23 cellular contexts compared by ENCODE assay signal in genomic region chr20:55685425-55685824, GRCh38.
DNase-seq lines count a peak whose midpoint lies in the region; ATAC-seq, FAIRE-seq and TF ChIP-seq lines count a peak whose summit lies in the region.
"Had no signal": no experiment of that assay in that cellular context is flagged by ENCODE, and none has a peak within 500 bp of the region (broad histone marks: within the 10 kb centered on the region; RNA-seq: fewer than 3 reads in every experiment).

No MANE protein-coding gene starts in this region.

- no peak overlapping the region for H3K4me3 Mint-ChIP-seq in neural progenitor cell
- H3K4me3 Mint-ChIP-seq: B cell; CD4-positive, alpha-beta T cell; CD8-positive, alpha-beta T cell had no signal

- WGBS in right lobe of liver (ENCODE audit: insufficient coverage, low coverage, low lambda C conversion rate, missing lambda C conversion rate), result 21% methylated on average over 4 of the region's 4 CpGs

- no peaks in the 10 kb centered on the region for H3K9me3 ChIP-seq in OCI-LY3 (ENCODE audit: insufficient read depth, low read length)
- no peaks in the 10 kb centered on the region for H3K9me3 ChIP-seq in right lobe of liver
- no peaks in the 10 kb centered on the region for H3K9me3 ChIP-seq in neural progenitor cell (ENCODE audit: low read depth)
- H3K9me3 ChIP-seq in upper lobe of right lung, result no peaks in the 10 kb centered on the region
- H3K9me3 ChIP-seq: BLaER1 treated with 17β-estradiol and CSF1 and Interleukin-3, amounts not matched to agents 10 nM and 100 nM had no signal

- DNase-seq in HTR-8/SVneo (ENCODE audit: insufficient read length, low spot score) (no peak), right lobe of liver (no peak), neural progenitor cell (ENCODE audit: low spot score) (no peak), NCI-H82 treated with DMSO at 0.1 percent for 48 hours (lab: John Stamatoyannopoulos, UW; ENCODE audit: unreplicated experiment) (no peak), NCI-H345 treated with DMSO at 0.1 percent for 48 hours (lab: John Stamatoyannopoulos, UW; ENCODE audit: unreplicated experiment) (no peak), upper lobe of right lung (no peak)
- DNase-seq: 8988T; ACHN; Caco-2; Calu3; CD4-positive, alpha-beta T cell; CD8-positive, alpha-beta T cell; DMS79 treated with DMSO at 0.1 percent for 48 hours; GF-D8 had no signal

- no peaks in the 10 kb centered on the region for H3K79me2 ChIP-seq in OCI-LY3 (ENCODE audit: low read length)
- no peaks in the 10 kb centered on the region for H3K79me2 ChIP-seq in neural progenitor cell (ENCODE audit: low read depth)

- no peaks in the 10 kb centered on the region for H3K4me1 Mint-ChIP-seq in neural progenitor cell
- H3K4me1 Mint-ChIP-seq: B cell had no signal

- no peaks in the 10 kb centered on the region for H3F3A ChIP-seq in neural progenitor cell (ENCODE audit: low read depth)

- H3K36me3 ChIP-seq in OCI-LY3 (replicated peaks; ENCODE audit: low read depth, low read length) (no peaks in the 10 kb centered on the region), right lobe of liver (no peaks in the 10 kb centered on the region), neural progenitor cell (no peaks in the 10 kb centered on the region), upper lobe of right lung (no peaks in the 10 kb centered on the region)
- H3K36me3 ChIP-seq: BLaER1 treated with 17β-estradiol and CSF1 and Interleukin-3, amounts not matched to agents 10 nM and 100 nM had no signal

- intact Hi-C loops in right lobe of liver (cut with DNase I) (no loop called here), upper lobe of right lung (cut with DNase I) (no loop called here)

- peak; percentile 13 for FAIRE-seq in HTR-8/SVneo (lab: Jason Lieb, UNC)
- FAIRE-seq: A204.1, D721Med, G401.6, GM12891, GM19239 had no signal

- no peaks in the 10 kb centered on the region for H3K9me3 Mint-ChIP-seq in neural progenitor cell

- H3K4me1 ChIP-seq in OCI-LY3 (ENCODE audit: low read length) (no peaks in the 10 kb centered on the region), right lobe of liver (peaks cover 0 to 17% (median 3%) of the 10 kb centered on the region in 4 donors), neural progenitor cell (no peaks in the 10 kb centered on the region), upper lobe of right lung (no peaks in the 10 kb centered on the region)
- H3K4me1 ChIP-seq: BLaER1 treated with 17β-estradiol and CSF1 and Interleukin-3, amounts not matched to agents 10 nM and 100 nM; Caco-2 had no signal

- peak overlapping the region; percentile 16; the same call in 1 of the 2 replicates for H2AFZ ChIP-seq in OCI-LY3 (ENCODE audit: low read depth, low read length)
- H2AFZ ChIP-seq in neural progenitor cell (replicated peaks), result peak overlapping the region; percentile 60

- no peak overlapping the region for H3K27ac Mint-ChIP-seq in neural progenitor cell
- H3K27ac Mint-ChIP-seq: B cell; CD4-positive, alpha-beta T cell; CD8-positive, alpha-beta T cell had no signal

- no peak for TF ChIP-seq POLR2A in right lobe of liver (IDR thresholded peaks at IDR 0.05)

- no peaks in the 10 kb centered on the region for H4K20me1 ChIP-seq in OCI-LY3 (ENCODE audit: insufficient read depth, low read length)
- H4K20me1 ChIP-seq in neural progenitor cell (ENCODE audit: low read depth), result no peaks in the 10 kb centered on the region
- H4K20me1 ChIP-seq: BLaER1 treated with 17β-estradiol and CSF1 and Interleukin-3, amounts not matched to agents 10 nM and 100 nM had no signal

- H3K27me3 ChIP-seq in OCI-LY3 (ENCODE audit: low read depth, low read length) (no peaks in the 10 kb centered on the region), right lobe of liver (no peaks in the 10 kb centered on the region), neural progenitor cell (no peaks in the 10 kb centered on the region), upper lobe of right lung (no peaks in the 10 kb centered on the region)
- H3K27me3 ChIP-seq: BLaER1 treated with 17β-estradiol and CSF1 and Interleukin-3, amounts not matched to agents 10 nM and 100 nM had no signal

- H3K4me2 ChIP-seq in OCI-LY3 (ENCODE audit: low read length), result no peak overlapping the region
- no peak overlapping the region for H3K4me2 ChIP-seq in neural progenitor cell
- H3K4me2 ChIP-seq: BLaER1 treated with 17β-estradiol and CSF1 and Interleukin-3, amounts not matched to agents 10 nM and 100 nM had no signal

- H3K27ac ChIP-seq in OCI-LY3 (ENCODE audit: low read length) (no peak overlapping the region), right lobe of liver (peak overlapping the region in 2 of 3 donors; percentile 4 to 41), neural progenitor cell (no peak overlapping the region), upper lobe of right lung (no peak overlapping the region)
- H3K27ac ChIP-seq: BLaER1 treated with 17β-estradiol and CSF1 and Interleukin-3, amounts not matched to agents 10 nM and 100 nM; C4-2B had no signal

- peak; percentile 60 to 82 (median 70) for ATAC-seq in right lobe of liver
- no peak for ATAC-seq in upper lobe of right lung
- ATAC-seq: CD8-positive, alpha-beta T cell had no signal

- no peaks in the 10 kb centered on the region for H3K36me3 Mint-ChIP-seq in neural progenitor cell
- H3K36me3 Mint-ChIP-seq: CD8-positive, alpha-beta T cell had no signal

- H3K27me3 Mint-ChIP-seq in neural progenitor cell (ENCODE audit: insufficient read depth, low read depth), result peaks cover 4% of the 10 kb centered on the region
- H3K27me3 Mint-ChIP-seq: B cell; CD4-positive, alpha-beta T cell had no signal

- no peak for TF ChIP-seq CTCF in OCI-LY3 (IDR thresholded peaks at IDR 0.05; ENCODE audit: low read depth, low read length)
- TF ChIP-seq CTCF in right lobe of liver (IDR thresholded peaks at IDR 0.05), result no peak
- no peak for TF ChIP-seq CTCF in neural progenitor cell (IDR thresholded peaks at IDR 0.05)
- no peak for TF ChIP-seq CTCF in upper lobe of right lung (IDR thresholded peaks at IDR 0.05)

- H3K9ac ChIP-seq in OCI-LY3 (ENCODE audit: low read length) (no peak overlapping the region), neural progenitor cell (no peak overlapping the region)
- H3K9ac ChIP-seq: BLaER1 treated with 17β-estradiol and CSF1 and Interleukin-3, amounts not matched to agents 10 nM and 100 nM had no signal

- H3K4me3 ChIP-seq in OCI-LY3 (ENCODE audit: low read length), result no peak overlapping the region
- no peak overlapping the region for H3K4me3 ChIP-seq in right lobe of liver
- H3K4me3 ChIP-seq in neural progenitor cell, result no peak overlapping the region
- H3K4me3 ChIP-seq in upper lobe of right lung, result no peak overlapping the region
- H3K4me3 ChIP-seq: BLaER1 treated with 17β-estradiol and CSF1 and Interleukin-3, amounts not matched to agents 10 nM and 100 nM had no signal

Comparison
In these comparisons a context has a peak if more than half of its experiments do, and no peak if none do; other contexts are left out.
1. H3K27ac ChIP-seq: peak in right lobe of liver (2 of 3); none in OCI-LY3 (single experiment), neural progenitor cell (single experiment) and upper lobe of right lung (single experiment).